ENCODE assay signal across 19 cellular contexts in genomic region chr9:98563997-98564396, GRCh38.
"Had no signal": no experiment of that assay in that cellular context is flagged by ENCODE, and none has a peak within 500 bp of the region (broad histone marks: within the 10 kb centered on the region; RNA-seq: fewer than 3 reads in every experiment).

No MANE protein-coding gene starts in this region.

- H3K4me1 ChIP-seq: SJSA1 had no signal

- H3K9me3 ChIP-seq: SJSA1 had no signal

- H3K27ac ChIP-seq: HL-60, SJSA1, SK-N-MC had no signal

- H3K4me3 ChIP-seq: SJSA1, SK-N-MC had no signal

- H3K36me3 ChIP-seq: SJSA1 had no signal

- DNase-seq: KBM-7, NCI-H1048, NCI-H1105, NCI-H1417, NCI-H146, NCI-H1694 treated with DMSO at 0.1 percent for 48 hours, NCI-H1930, NCI-H2081, NCI-H2107, NCI-H2227 treated with DMSO at 0.1 percent for 48 hours, NCI-H524 treated with DMSO at 0.1 percent for 48 hours, NCI-H69, NCI-H774, Right ventricle myocardium superior, RPMI8226, SIG-M5 had no signal

- H3K27me3 ChIP-seq: SJSA1 had no signal
